ENCODE assay signal across 1 cellular context in genomic region chr20:22411568-22412450, GRCh38.
TF ChIP-seq lines count a peak whose summit lies in the region.

No MANE protein-coding gene starts in this region.

TF ChIP-seq in K562, 482 proteins besides CTCF, POLR2A, EP300 and RAD21 (continued from another document and continues in another):
- no peak for TF ChIP-seq ZNF609 (CRISPR knock-in tag; IDR thresholded peaks at IDR 0.05; ENCODE audit: borderline replicate concordance)
- TF ChIP-seq REST (CRISPR knock-in tag; IDR thresholded peaks at IDR 0.05; ENCODE audit: low read depth), result no peak
- no peak for TF ChIP-seq MTA1 (IDR thresholded peaks at IDR 0.05; ENCODE audit: borderline replicate concordance)
- TF ChIP-seq ZNF324 (CRISPR knock-in tag; IDR thresholded peaks at IDR 0.05), result no peak
- no peak for TF ChIP-seq ZNF512 (tag; IDR thresholded peaks at IDR 0.05)
- no peak for TF ChIP-seq TARDBP (IDR thresholded peaks at IDR 0.05)
- TF ChIP-seq GATA2 (CRISPR knock-in tag; IDR thresholded peaks at IDR 0.05), result peak; percentile 42
- TF ChIP-seq HDAC8 (tag; IDR thresholded peaks at IDR 0.05), result no peak
- TF ChIP-seq YBX1 (IDR thresholded peaks at IDR 0.05), result no peak
- no peak for TF ChIP-seq SMC3 (conservative IDR thresholded peaks at IDR 0.05; ENCODE audit: insufficient read depth, low read depth, low read length)
- TF ChIP-seq GTF2A2 (tag; IDR thresholded peaks at IDR 0.05), result no peak
- TF ChIP-seq TEAD2 (tag; IDR thresholded peaks at IDR 0.05), result no peak
- TF ChIP-seq MYC (IDR thresholded peaks at IDR 0.05; ENCODE audit: low read depth, low read length), result 0 out of 2 replicates have a peak, but pooled peaks have one; percentile 17
- no peak for TF ChIP-seq MYC (CRISPR knock-in tag; IDR thresholded peaks at IDR 0.05; ENCODE audit: borderline replicate concordance, low read depth)
- TF ChIP-seq ZNF175 (CRISPR knock-in tag; IDR thresholded peaks at IDR 0.05; ENCODE audit: low read depth), result no peak; the same call in 1 of the 2 replicates
- no peak for TF ChIP-seq RAD51 (IDR thresholded peaks at IDR 0.05; ENCODE audit: borderline replicate concordance, low read depth)
- TF ChIP-seq ERF (CRISPR knock-in tag; IDR thresholded peaks at IDR 0.05), result no peak
- TF ChIP-seq BCL6 (CRISPR knock-in tag; IDR thresholded peaks at IDR 0.05), result no peak
- TF ChIP-seq TSHZ1 (CRISPR knock-in tag; IDR thresholded peaks at IDR 0.05), result no peak
- peak; percentile 73; the same call in 1 of the 2 replicates for TF ChIP-seq ZNF586 (CRISPR knock-in tag; conservative IDR thresholded peaks at IDR 0.05)
- TF ChIP-seq HDAC3 (IDR thresholded peaks at IDR 0.05; ENCODE audit: borderline replicate concordance, partially characterized antibody), result peak; percentile 77
- no peak for TF ChIP-seq U2AF2 (optimal IDR thresholded peaks at IDR 0.05; ENCODE audit: low read depth, low read length)
- no peak for TF ChIP-seq TOE1 (IDR thresholded peaks at IDR 0.05; ENCODE audit: borderline replicate concordance)
- TF ChIP-seq TOE1 (CRISPR knock-in tag; IDR thresholded peaks at IDR 0.05; ENCODE audit: borderline replicate concordance, low read depth), result no peak
- TF ChIP-seq RBM14 (IDR thresholded peaks at IDR 0.05; ENCODE audit: borderline replicate concordance, insufficient read depth, low read depth, low read length), result no peak
- TF ChIP-seq ZNF239 (CRISPR knock-in tag; IDR thresholded peaks at IDR 0.05), result no peak
- TF ChIP-seq STAG1 (CRISPR knock-in tag; IDR thresholded peaks at IDR 0.05; ENCODE audit: borderline replicate concordance), result no peak
- TF ChIP-seq RBBP5 (IDR thresholded peaks at IDR 0.05; ENCODE audit: borderline replicate concordance, insufficient read depth, low read length, poor library complexity, severe bottlenecking), result peak; percentile 62
- peak; percentile 81 for TF ChIP-seq CBFA2T2 (conservative IDR thresholded peaks at IDR 0.05)
- TF ChIP-seq ZNF311 (CRISPR knock-in tag; IDR thresholded peaks at IDR 0.05), result no peak
- no peak for TF ChIP-seq FUS (optimal IDR thresholded peaks at IDR 0.05; ENCODE audit: low read depth, low read length)
- no peak for TF ChIP-seq NELFE (IDR thresholded peaks at IDR 0.05; ENCODE audit: insufficient read depth, insufficient read length)
- TF ChIP-seq NFE2L1 (tag; IDR thresholded peaks at IDR 0.05; ENCODE audit: borderline replicate concordance, low read depth), result peak; percentile 94
- TF ChIP-seq MCM7 (IDR thresholded peaks at IDR 0.05), result no peak
- TF ChIP-seq ZNF75A (CRISPR knock-in tag; IDR thresholded peaks at IDR 0.05), result no peak
- TF ChIP-seq ZNF449 (CRISPR knock-in tag; IDR thresholded peaks at IDR 0.05), result no peak
- TF ChIP-seq NCOA1 (IDR thresholded peaks at IDR 0.05; ENCODE audit: low read depth), result peak; percentile 89
- peak in 1 of 2 experiments; percentile 59; a peak in 2 of 4 replicates for TF ChIP-seq TBL1XR1 (IDR thresholded peaks at IDR 0.05; ENCODE audit: low read length in 2 of 2)
- peak; percentile 75; the same call in 1 of the 2 replicates for TF ChIP-seq ZNF644 (tag; IDR thresholded peaks at IDR 0.05; ENCODE audit: low read depth)
- TF ChIP-seq ZSCAN32 (CRISPR knock-in tag; IDR thresholded peaks at IDR 0.05), result peak; percentile 80
- TF ChIP-seq CC2D1A (IDR thresholded peaks at IDR 0.05), result 0 out of 2 replicates have a peak, but pooled peaks have one; percentile 42
- TF ChIP-seq SLC30A9 (CRISPR knock-in tag; IDR thresholded peaks at IDR 0.05), result no peak
- TF ChIP-seq GTF2E2 (tag; IDR thresholded peaks at IDR 0.05), result peak; percentile 72; the same call in 1 of the 2 replicates
- TF ChIP-seq ZBTB9 (CRISPR knock-in tag; IDR thresholded peaks at IDR 0.05), result no peak
- TF ChIP-seq ZNF408 (CRISPR knock-in tag; IDR thresholded peaks at IDR 0.05; ENCODE audit: low read depth), result no peak
- TF ChIP-seq CBX8 (IDR thresholded peaks at IDR 0.05; ENCODE audit: borderline replicate concordance, extremely low read depth, low read depth, low read length, poor library complexity, severe bottlenecking), result no peak
- TF ChIP-seq PRMT5 (CRISPR knock-in tag; IDR thresholded peaks at IDR 0.05), result no peak
- peak; percentile 64 to 83; a peak in 3 of 4 replicates for TF ChIP-seq TRIM24 (IDR thresholded peaks at IDR 0.05)
- no peak for TF ChIP-seq ZBED1 (IDR thresholded peaks at IDR 0.05)
- peak; percentile 13 for TF ChIP-seq TAF1 (IDR thresholded peaks at IDR 0.05; ENCODE audit: control insufficient read depth, extremely low read depth, insufficient read depth, low read length, severe bottlenecking)
- TF ChIP-seq ETS1 (conservative IDR thresholded peaks at IDR 0.05; ENCODE audit: control insufficient read depth, low read depth, low read length), result no peak
- peak; percentile 56 for TF ChIP-seq MBD2 (IDR thresholded peaks at IDR 0.05; ENCODE audit: borderline replicate concordance, low read depth)
